Comparison of ENCODE assay signal across 1 cellular context in the genomic region with DNA sequence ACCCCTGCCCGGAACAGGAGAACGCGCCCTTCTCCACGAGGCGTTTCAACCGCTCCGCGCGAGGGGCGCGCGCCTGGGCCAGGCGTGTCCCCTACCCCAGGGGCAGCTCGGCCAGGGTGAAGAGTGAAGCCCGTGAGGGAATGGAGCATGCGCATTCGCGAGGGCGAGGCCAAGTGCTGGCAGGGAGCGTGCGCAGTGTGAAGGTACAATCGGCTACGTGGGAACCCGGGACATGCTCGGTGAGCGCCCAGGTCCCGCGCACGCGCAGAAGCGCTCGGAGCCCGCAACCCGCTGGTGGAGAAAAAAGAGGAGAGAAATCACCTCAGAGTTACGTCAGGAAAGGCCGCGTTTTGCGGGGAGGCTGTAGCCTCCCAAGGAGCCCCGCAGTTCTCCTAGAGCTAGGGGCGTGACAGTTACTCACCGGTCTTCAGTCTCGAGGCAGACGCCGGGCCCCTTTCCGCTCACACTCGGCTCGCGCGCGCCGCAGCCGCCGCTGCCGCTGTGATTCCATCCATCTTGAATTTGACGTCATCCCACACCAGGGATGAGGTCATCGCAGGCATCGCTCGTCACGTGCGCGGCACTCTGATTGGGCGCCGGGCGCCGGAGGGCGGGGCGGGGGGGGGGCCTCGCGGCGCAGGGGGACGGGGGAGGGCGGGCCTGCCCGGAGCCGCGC.
A peak's percentile ranks its signal among the peaks of the same experiment; 100 is the strongest.
TF ChIP-seq lines count a peak whose summit lies in the region.

TSS of gene ZBTB21 (minus strand) at position 530 of the 676 bp plus-strand sequence. CDS start 16,265 bp downstream, outside the sequence.

TF ChIP-seq in HepG2, 621 proteins besides CTCF, POLR2A, EP300 and RAD21 (continued from another document and continues in another):
- TF ChIP-seq ZNF446 (CRISPR knock-in tag; IDR thresholded peaks at IDR 0.05) (no peak), ONECUT2 (CRISPR knock-in tag; IDR thresholded peaks at IDR 0.05) (no peak), ADNP (CRISPR knock-in tag; IDR thresholded peaks at IDR 0.05) (no peak), ZNF570 (CRISPR knock-in tag; IDR thresholded peaks at IDR 0.05; ENCODE audit: borderline replicate concordance) (no peak), NCOA1 (CRISPR knock-in tag; IDR thresholded peaks at IDR 0.05) (0 out of 2 replicates have a peak, but pooled peaks have one; percentile 67), SRF (IDR thresholded peaks at IDR 0.05; ENCODE audit: low read depth, low read length) (no peak), SP1 (IDR thresholded peaks at IDR 0.05) (no peak), SP1 (CRISPR knock-in tag; IDR thresholded peaks at IDR 0.05) (peak; percentile 75; the same call in 1 of the 2 replicates), ZNF790 (CRISPR knock-in tag; IDR thresholded peaks at IDR 0.05; ENCODE audit: borderline replicate concordance) (no peak), BCL3 (CRISPR knock-in tag; IDR thresholded peaks at IDR 0.05) (0 out of 2 replicates have a peak, but pooled peaks have one; percentile 3), MYNN (CRISPR knock-in tag; IDR thresholded peaks at IDR 0.05; ENCODE audit: low read depth) (no peak), THYN1 (CRISPR knock-in tag; IDR thresholded peaks at IDR 0.05; ENCODE audit: borderline replicate concordance, low read depth) (no peak), TSC22D2 (CRISPR knock-in tag; IDR thresholded peaks at IDR 0.05; ENCODE audit: borderline replicate concordance) (no peak), MYC (CRISPR knock-in tag; IDR thresholded peaks at IDR 0.05; ENCODE audit: borderline replicate concordance) (peak; percentile 84), TRIM24 (CRISPR knock-in tag; IDR thresholded peaks at IDR 0.05) (no peak), HOXA3 (CRISPR knock-in tag; IDR thresholded peaks at IDR 0.05) (peak; percentile 100), ZNF430 (CRISPR knock-in tag; IDR thresholded peaks at IDR 0.05) (peak; percentile 62; the same call in 1 of the 2 replicates), ZNF503 (CRISPR knock-in tag; IDR thresholded peaks at IDR 0.05) (0 out of 2 replicates have a peak, but pooled peaks have one; percentile 45), TBL1XR1 (IDR thresholded peaks at IDR 0.05; ENCODE audit: borderline replicate concordance, low read length, partially characterized antibody) (no peak), GATAD1 (CRISPR knock-in tag; IDR thresholded peaks at IDR 0.05) (peak; percentile 79), KDM3A (CRISPR knock-in tag; IDR thresholded peaks at IDR 0.05; ENCODE audit: low read depth) (0 out of 2 replicates have a peak, but pooled peaks have one; percentile 11), TARDBP (CRISPR knock-in tag; IDR thresholded peaks at IDR 0.05) (peak; percentile 36; the same call in 1 of the 2 replicates), ZNF773 (CRISPR knock-in tag; IDR thresholded peaks at IDR 0.05; ENCODE audit: borderline replicate concordance) (peak; percentile 34; the same call in 1 of the 2 replicates), ZNF350 (CRISPR knock-in tag; IDR thresholded peaks at IDR 0.05; ENCODE audit: borderline replicate concordance, low read depth) (peak; percentile 33; the same call in 1 of the 2 replicates), YY1 (IDR thresholded peaks at IDR 0.05; ENCODE audit: insufficient read depth, insufficient replicate concordance, low read depth, low read length) (peak; percentile 77), ATF1 (CRISPR knock-in tag; IDR thresholded peaks at IDR 0.05) (peak; percentile 98), PPARG (CRISPR knock-in tag; conservative IDR thresholded peaks at IDR 0.05) (no peak; the same call in 1 of the 2 replicates), PATZ1 (CRISPR knock-in tag; IDR thresholded peaks at IDR 0.05) (no peak), ZNF598 (CRISPR knock-in tag; IDR thresholded peaks at IDR 0.05; ENCODE audit: borderline replicate concordance) (no peak), RCOR2 (CRISPR knock-in tag; IDR thresholded peaks at IDR 0.05) (peak; percentile 67; the same call in 1 of the 2 replicates), ZNF136 (CRISPR knock-in tag; IDR thresholded peaks at IDR 0.05; ENCODE audit: low read depth) (0 out of 2 replicates have a peak, but pooled peaks have one; percentile 40), REPIN1 (CRISPR knock-in tag; IDR thresholded peaks at IDR 0.05; ENCODE audit: borderline replicate concordance, low read depth) (0 out of 2 replicates have a peak, but pooled peaks have one; percentile 0), ISL2 (CRISPR knock-in tag; IDR thresholded peaks at IDR 0.05) (peak; percentile 43; the same call in 1 of the 2 replicates)
- TF ChIP-seq, protein P1, sequence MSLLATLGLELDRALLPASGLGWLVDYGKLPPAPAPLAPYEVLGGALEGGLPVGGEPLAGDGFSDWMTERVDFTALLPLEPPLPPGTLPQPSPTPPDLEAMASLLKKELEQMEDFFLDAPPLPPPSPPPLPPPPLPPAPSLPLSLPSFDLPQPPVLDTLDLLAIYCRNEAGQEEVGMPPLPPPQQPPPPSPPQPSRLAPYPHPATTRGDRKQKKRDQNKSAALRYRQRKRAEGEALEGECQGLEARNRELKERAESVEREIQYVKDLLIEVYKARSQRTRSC (CRISPR knock-in tag; IDR thresholded peaks at IDR 0.05; ENCODE audit: low read depth) = no peak
- TF ChIP-seq, protein P2, sequence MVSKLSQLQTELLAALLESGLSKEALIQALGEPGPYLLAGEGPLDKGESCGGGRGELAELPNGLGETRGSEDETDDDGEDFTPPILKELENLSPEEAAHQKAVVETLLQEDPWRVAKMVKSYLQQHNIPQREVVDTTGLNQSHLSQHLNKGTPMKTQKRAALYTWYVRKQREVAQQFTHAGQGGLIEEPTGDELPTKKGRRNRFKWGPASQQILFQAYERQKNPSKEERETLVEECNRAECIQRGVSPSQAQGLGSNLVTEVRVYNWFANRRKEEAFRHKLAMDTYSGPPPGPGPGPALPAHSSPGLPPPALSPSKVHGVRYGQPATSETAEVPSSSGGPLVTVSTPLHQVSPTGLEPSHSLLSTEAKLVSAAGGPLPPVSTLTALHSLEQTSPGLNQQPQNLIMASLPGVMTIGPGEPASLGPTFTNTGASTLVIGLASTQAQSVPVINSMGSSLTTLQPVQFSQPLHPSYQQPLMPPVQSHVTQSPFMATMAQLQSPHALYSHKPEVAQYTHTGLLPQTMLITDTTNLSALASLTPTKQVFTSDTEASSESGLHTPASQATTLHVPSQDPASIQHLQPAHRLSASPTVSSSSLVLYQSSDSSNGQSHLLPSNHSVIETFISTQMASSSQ (IDR thresholded peaks at IDR 0.05; ENCODE audit: low read depth) = no peak
- TF ChIP-seq, protein P2 (CRISPR knock-in tag; IDR thresholded peaks at IDR 0.05; ENCODE audit: borderline replicate concordance) = no peak
- TF ChIP-seq, protein P3, sequence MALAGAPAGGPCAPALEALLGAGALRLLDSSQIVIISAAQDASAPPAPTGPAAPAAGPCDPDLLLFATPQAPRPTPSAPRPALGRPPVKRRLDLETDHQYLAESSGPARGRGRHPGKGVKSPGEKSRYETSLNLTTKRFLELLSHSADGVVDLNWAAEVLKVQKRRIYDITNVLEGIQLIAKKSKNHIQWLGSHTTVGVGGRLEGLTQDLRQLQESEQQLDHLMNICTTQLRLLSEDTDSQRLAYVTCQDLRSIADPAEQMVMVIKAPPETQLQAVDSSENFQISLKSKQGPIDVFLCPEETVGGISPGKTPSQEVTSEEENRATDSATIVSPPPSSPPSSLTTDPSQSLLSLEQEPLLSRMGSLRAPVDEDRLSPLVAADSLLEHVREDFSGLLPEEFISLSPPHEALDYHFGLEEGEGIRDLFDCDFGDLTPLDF (CRISPR knock-in tag; IDR thresholded peaks at IDR 0.05) = peak; percentile 30; the same call in 1 of the 2 replicates
- TF ChIP-seq, protein P4, sequence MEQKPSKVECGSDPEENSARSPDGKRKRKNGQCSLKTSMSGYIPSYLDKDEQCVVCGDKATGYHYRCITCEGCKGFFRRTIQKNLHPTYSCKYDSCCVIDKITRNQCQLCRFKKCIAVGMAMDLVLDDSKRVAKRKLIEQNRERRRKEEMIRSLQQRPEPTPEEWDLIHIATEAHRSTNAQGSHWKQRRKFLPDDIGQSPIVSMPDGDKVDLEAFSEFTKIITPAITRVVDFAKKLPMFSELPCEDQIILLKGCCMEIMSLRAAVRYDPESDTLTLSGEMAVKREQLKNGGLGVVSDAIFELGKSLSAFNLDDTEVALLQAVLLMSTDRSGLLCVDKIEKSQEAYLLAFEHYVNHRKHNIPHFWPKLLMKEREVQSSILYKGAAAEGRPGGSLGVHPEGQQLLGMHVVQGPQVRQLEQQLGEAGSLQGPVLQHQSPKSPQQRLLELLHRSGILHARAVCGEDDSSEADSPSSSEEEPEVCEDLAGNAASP (CRISPR knock-in tag; IDR thresholded peaks at IDR 0.05; ENCODE audit: borderline replicate concordance) = no peak
- TF ChIP-seq, protein P5, sequence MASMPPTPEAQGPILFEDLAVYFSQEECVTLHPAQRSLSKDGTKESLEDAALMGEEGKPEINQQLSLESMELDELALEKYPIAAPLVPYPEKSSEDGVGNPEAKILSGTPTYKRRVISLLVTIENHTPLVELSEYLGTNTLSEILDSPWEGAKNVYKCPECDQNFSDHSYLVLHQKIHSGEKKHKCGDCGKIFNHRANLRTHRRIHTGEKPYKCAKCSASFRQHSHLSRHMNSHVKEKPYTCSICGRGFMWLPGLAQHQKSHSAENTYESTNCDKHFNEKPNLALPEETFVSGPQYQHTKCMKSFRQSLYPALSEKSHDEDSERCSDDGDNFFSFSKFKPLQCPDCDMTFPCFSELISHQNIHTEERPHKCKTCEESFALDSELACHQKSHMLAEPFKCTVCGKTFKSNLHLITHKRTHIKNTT (CRISPR knock-in tag; IDR thresholded peaks at IDR 0.05) = no peak
- TF ChIP-seq, protein P6, sequence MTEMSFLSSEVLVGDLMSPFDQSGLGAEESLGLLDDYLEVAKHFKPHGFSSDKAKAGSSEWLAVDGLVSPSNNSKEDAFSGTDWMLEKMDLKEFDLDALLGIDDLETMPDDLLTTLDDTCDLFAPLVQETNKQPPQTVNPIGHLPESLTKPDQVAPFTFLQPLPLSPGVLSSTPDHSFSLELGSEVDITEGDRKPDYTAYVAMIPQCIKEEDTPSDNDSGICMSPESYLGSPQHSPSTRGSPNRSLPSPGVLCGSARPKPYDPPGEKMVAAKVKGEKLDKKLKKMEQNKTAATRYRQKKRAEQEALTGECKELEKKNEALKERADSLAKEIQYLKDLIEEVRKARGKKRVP (CRISPR knock-in tag; IDR thresholded peaks at IDR 0.05) = peak in 1 of 2 experiments; percentile 79; a peak in 2 of 4 replicates
- TF ChIP-seq, protein P7, sequence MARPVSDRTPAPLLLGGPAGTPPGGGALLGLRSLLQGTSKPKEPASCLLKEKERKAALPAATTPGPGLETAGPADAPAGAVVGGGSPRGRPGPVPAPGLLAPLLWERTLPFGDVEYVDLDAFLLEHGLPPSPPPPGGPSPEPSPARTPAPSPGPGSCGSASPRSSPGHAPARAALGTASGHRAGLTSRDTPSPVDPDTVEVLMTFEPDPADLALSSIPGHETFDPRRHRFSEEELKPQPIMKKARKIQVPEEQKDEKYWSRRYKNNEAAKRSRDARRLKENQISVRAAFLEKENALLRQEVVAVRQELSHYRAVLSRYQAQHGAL (CRISPR knock-in tag; IDR thresholded peaks at IDR 0.05; ENCODE audit: not compliant biosample characterization) = peak; percentile 17
